1 cellular context compared by ENCODE assay signal in the genomic region with DNA sequence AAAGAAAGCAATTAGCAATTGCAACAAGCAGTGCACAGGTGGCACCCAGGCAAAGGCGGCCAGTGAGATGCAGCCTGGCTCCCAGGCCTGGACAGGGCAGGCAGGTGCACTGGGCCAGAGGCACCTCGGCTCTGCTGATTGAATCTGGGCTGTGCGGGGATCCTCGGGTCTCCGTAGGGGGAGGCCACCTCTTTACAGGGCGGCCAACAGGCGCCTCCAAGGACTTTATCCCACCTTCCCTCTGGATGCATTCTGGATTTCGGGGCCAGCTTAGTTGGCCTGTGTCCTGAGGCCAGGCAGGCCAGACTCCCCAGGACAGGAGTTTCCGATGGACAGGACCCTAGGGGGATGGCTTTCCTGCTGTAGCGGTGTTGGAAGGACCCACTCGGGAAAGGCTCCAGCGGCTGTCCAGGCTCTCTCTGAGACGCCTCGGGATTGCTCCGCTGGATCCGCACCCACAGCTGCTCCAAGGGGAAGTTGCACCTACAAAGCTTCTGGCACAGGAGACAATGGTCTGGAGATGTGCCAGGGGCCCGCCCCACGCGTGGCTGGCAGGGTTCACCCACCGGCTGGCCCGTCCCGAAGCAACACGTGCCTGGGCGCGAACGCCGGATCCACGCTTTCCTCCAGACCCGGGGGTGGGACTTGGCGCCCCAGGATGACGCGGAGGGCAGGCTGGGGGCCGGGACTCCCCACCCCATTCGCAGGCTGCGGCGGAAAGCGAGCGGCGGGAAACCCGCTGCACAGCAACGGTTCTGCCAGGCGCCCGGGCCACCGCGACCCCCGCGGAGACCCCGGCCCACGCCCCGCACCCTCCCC.
TF ChIP-seq lines count a peak whose summit lies in the region.

No MANE protein-coding gene starts in this region.

TF ChIP-seq in HepG2, 621 proteins besides CTCF, POLR2A, EP300 and RAD21 (continued from another document and continues in another):
- TF ChIP-seq SOX13 (IDR thresholded peaks at IDR 0.05) (no peak), SOX13 (CRISPR knock-in tag; conservative IDR thresholded peaks at IDR 0.05 in 1 of 2, IDR thresholded peaks at IDR 0.05 in 1 of 2) (peak in 1 of 2 experiments; percentile 46; a peak in 2 of 4 replicates), NR2C2 (CRISPR knock-in tag; IDR thresholded peaks at IDR 0.05; ENCODE audit: borderline replicate concordance) (no peak; the same call in 1 of the 2 replicates), ZNF256 (CRISPR knock-in tag; conservative IDR thresholded peaks at IDR 0.05) (no peak), CSRNP1 (CRISPR knock-in tag; IDR thresholded peaks at IDR 0.05) (peak; percentile 79; the same call in 1 of the 2 replicates), BHLHE40 (IDR thresholded peaks at IDR 0.05; ENCODE audit: low read length) (peak; percentile 62), TCF7 (IDR thresholded peaks at IDR 0.05; ENCODE audit: low read depth) (no peak), RARG (CRISPR knock-in tag; IDR thresholded peaks at IDR 0.05; ENCODE audit: low read depth) (no peak), HNRNPLL (IDR thresholded peaks at IDR 0.05; ENCODE audit: low read depth, low read length, poor library complexity, severe bottlenecking) (peak; percentile 20), ZNF768 (CRISPR knock-in tag; IDR thresholded peaks at IDR 0.05) (peak; percentile 60; the same call in 1 of the 2 replicates), KDM2A (CRISPR knock-in tag; IDR thresholded peaks at IDR 0.05; ENCODE audit: borderline replicate concordance, low read depth) (peak; percentile 59; the same call in 1 of the 2 replicates), REPIN1 (CRISPR knock-in tag; IDR thresholded peaks at IDR 0.05; ENCODE audit: borderline replicate concordance, low read depth) (peak; percentile 49; the same call in 1 of the 2 replicates), ZNF329 (CRISPR knock-in tag; IDR thresholded peaks at IDR 0.05; ENCODE audit: low read depth) (no peak), ATF7 (IDR thresholded peaks at IDR 0.05) (no peak), ATF7 (CRISPR knock-in tag; IDR thresholded peaks at IDR 0.05) (no peak), ZNF18 (CRISPR knock-in tag; IDR thresholded peaks at IDR 0.05; ENCODE audit: insufficient replicate concordance) (no peak), ZNF790 (CRISPR knock-in tag; IDR thresholded peaks at IDR 0.05; ENCODE audit: borderline replicate concordance) (0 out of 2 replicates have a peak, but pooled peaks have one; percentile 53), JARID2 (CRISPR knock-in tag; IDR thresholded peaks at IDR 0.05; ENCODE audit: insufficient replicate concordance) (no peak), MAFF (IDR thresholded peaks at IDR 0.05; ENCODE audit: low read depth, low read length) (no peak), NKX3-1 (CRISPR knock-in tag; IDR thresholded peaks at IDR 0.05) (0 out of 2 replicates have a peak, but pooled peaks have one; percentile 24), BRD4 (CRISPR knock-in tag; IDR thresholded peaks at IDR 0.05) (no peak), ZNF775 (CRISPR knock-in tag; IDR thresholded peaks at IDR 0.05; ENCODE audit: borderline replicate concordance) (no peak), GATA4 (IDR thresholded peaks at IDR 0.05; ENCODE audit: borderline replicate concordance, low read depth) (no peak), ZNF646 (CRISPR knock-in tag; IDR thresholded peaks at IDR 0.05) (no peak), NFKBIZ (CRISPR knock-in tag; IDR thresholded peaks at IDR 0.05) (no peak), CENPT (CRISPR knock-in tag; IDR thresholded peaks at IDR 0.05; ENCODE audit: low read depth) (no peak), POGZ (CRISPR knock-in tag; IDR thresholded peaks at IDR 0.05) (no peak), ZBTB7B (CRISPR knock-in tag; IDR thresholded peaks at IDR 0.05) (0 out of 2 replicates have a peak, but pooled peaks have one; percentile 34), KDM5B (CRISPR knock-in tag; IDR thresholded peaks at IDR 0.05; ENCODE audit: borderline replicate concordance) (peak; percentile 50; the same call in 1 of the 2 replicates), REXO4 (CRISPR knock-in tag; IDR thresholded peaks at IDR 0.05; ENCODE audit: borderline replicate concordance) (no peak), ZNF737 (CRISPR knock-in tag; IDR thresholded peaks at IDR 0.05; ENCODE audit: borderline replicate concordance) (no peak), ZFX (CRISPR knock-in tag; IDR thresholded peaks at IDR 0.05; ENCODE audit: low read depth) (peak; percentile 32; the same call in 1 of the 2 replicates), ZNF501 (CRISPR knock-in tag; IDR thresholded peaks at IDR 0.05) (no peak), ZNF280B (CRISPR knock-in tag; IDR thresholded peaks at IDR 0.05; ENCODE audit: borderline replicate concordance) (no peak), ZNF33A (CRISPR knock-in tag; IDR thresholded peaks at IDR 0.05; ENCODE audit: borderline replicate concordance) (no peak), KDM5A (IDR thresholded peaks at IDR 0.05; ENCODE audit: borderline replicate concordance, low read length) (no peak), ZNF816 (CRISPR knock-in tag; IDR thresholded peaks at IDR 0.05; ENCODE audit: borderline replicate concordance) (no peak)
- TF ChIP-seq, protein P1, sequence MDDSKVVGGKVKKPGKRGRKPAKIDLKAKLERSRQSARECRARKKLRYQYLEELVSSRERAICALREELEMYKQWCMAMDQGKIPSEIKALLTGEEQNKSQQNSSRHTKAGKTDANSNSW (CRISPR knock-in tag; IDR thresholded peaks at IDR 0.05; ENCODE audit: borderline replicate concordance) = no peak
- TF ChIP-seq, protein P2, sequence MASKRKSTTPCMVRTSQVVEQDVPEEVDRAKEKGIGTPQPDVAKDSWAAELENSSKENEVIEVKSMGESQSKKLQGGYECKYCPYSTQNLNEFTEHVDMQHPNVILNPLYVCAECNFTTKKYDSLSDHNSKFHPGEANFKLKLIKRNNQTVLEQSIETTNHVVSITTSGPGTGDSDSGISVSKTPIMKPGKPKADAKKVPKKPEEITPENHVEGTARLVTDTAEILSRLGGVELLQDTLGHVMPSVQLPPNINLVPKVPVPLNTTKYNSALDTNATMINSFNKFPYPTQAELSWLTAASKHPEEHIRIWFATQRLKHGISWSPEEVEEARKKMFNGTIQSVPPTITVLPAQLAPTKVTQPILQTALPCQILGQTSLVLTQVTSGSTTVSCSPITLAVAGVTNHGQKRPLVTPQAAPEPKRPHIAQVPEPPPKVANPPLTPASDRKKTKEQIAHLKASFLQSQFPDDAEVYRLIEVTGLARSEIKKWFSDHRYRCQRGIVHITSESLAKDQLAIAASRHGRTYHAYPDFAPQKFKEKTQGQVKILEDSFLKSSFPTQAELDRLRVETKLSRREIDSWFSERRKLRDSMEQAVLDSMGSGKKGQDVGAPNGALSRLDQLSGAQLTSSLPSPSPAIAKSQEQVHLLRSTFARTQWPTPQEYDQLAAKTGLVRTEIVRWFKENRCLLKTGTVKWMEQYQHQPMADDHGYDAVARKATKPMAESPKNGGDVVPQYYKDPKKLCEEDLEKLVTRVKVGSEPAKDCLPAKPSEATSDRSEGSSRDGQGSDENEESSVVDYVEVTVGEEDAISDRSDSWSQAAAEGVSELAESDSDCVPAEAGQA (IDR thresholded peaks at IDR 0.05; ENCODE audit: low read depth) = peak; percentile 27; the same call in 1 of the 2 replicates
- TF ChIP-seq, protein P2 (CRISPR knock-in tag; IDR thresholded peaks at IDR 0.05; ENCODE audit: borderline replicate concordance) = no peak
